ENCODE assay signal across 26 cellular contexts in genomic region chr3:196886175-196886574, GRCh38. TPM values are rescaled to one million over a fixed set of nuclear protein-coding genes. Genes with fewer than 3 reads are reported as not detected.
DNase-seq lines count a peak whose midpoint lies in the region; FAIRE-seq and TF ChIP-seq lines count a peak whose summit lies in the region.
"Had no signal": no experiment of that assay in that cellular context is flagged by ENCODE, and none has a peak within 500 bp of the region (broad histone marks: within the 10 kb centered on the region; RNA-seq: fewer than 3 reads in every experiment).

No MANE protein-coding gene starts in this region.

- no peaks in the 10 kb centered on the region for H3K27me3 ChIP-seq in Peyer's patch
- H3K27me3 ChIP-seq: ascending aorta, cardiac muscle cell, pancreas, upper lobe of right lung had no signal

- no peak for TF ChIP-seq CTCF in Peyer's patch (IDR thresholded peaks at IDR 0.05)

- no peaks in the 10 kb centered on the region for H3K4me1 ChIP-seq in Peyer's patch
- H3K4me1 ChIP-seq: ascending aorta, pancreas, upper lobe of right lung had no signal

- peak; percentile 18 for DNase-seq in activated naive CD4-positive, alpha-beta T cell treated with anti-CD3 and anti-CD28 coated beads for 36 hours
- DNase-seq in activated naive CD4-positive, alpha-beta T cell treated with Interleukin-2 at 50 U/mL for 16 hours = no peak
- DNase-seq in H54 (ENCODE audit: insufficient read length, low spot score) (no peak), Peyer's patch (no peak), NCI-H345 (lab: John Stamatoyannopoulos, UW) (no peak)
- peak; percentile 32 to 37 for DNase-seq in activated T-cell treated with anti-CD3 and anti-CD28 coated beads, Interleukin-2, amount 50 U/mL, for 48 hours
- DNase-seq in stimulated activated CD8-positive, alpha-beta memory T cell treated with anti-CD3 and anti-CD28 coated beads, Interleukin-4, amount 100 ng/mL, for 48 hours = peak; percentile 32
- DNase-seq: activated CD4-positive, alpha-beta T cell treated with anti-CD3 and anti-CD28 coated beads, Interleukin-2, amount 10 ng/mL, durations not matched to agents 7 days and 5 days; DND-41; effector memory CD4-positive, alpha-beta T cell; erythroblast; head of caudate nucleus; NCI-H2029; NCI-H69; pancreas; retina; RPMI8226; stimulated activated CD4-positive, alpha-beta T cell treated with anti-CD3 and anti-CD28 coated beads, Interleukin-2, amount 100 ng/mL, for 24 hours; upper lobe of right lung had no signal

- H3K36me3 Mint-ChIP-seq in activated naive CD4-positive, alpha-beta T cell treated with anti-CD3 and anti-CD28 coated beads for 36 hours (ENCODE audit: low read depth) = peaks cover 8% of the 10 kb centered on the region

- peak overlapping the region; percentile 46 for H3K27ac Mint-ChIP-seq in activated naive CD4-positive, alpha-beta T cell treated with anti-CD3 and anti-CD28 coated beads for 36 hours
- H3K27ac Mint-ChIP-seq: activated CD4-positive, alpha-beta T cell treated with anti-CD3 and anti-CD28 coated beads, Interleukin-2, amount 10 ng/mL, durations not matched to agents 7 days and 5 days; activated naive CD4-positive, alpha-beta T cell treated with anti-CD3 and anti-CD28 coated beads, Interleukin-2, amount 50 U/mL, for 24 hours; nephron; T-helper 1 cell treated with Interleukin-12 subunit alpha and Interleukin-12 subunit beta and Interleukin-4 antibody, amounts not matched to agents 30 μg/mL and 1 μg/mL, for 36 hours had no signal

- no peak overlapping the region for H3K4me3 Mint-ChIP-seq in activated naive CD4-positive, alpha-beta T cell treated with anti-CD3 and anti-CD28 coated beads for 36 hours
- H3K4me3 Mint-ChIP-seq: activated CD4-positive, alpha-beta T cell treated with anti-CD3 and anti-CD28 coated beads, Interleukin-2, amount 10 ng/mL, durations not matched to agents 7 days and 5 days; activated naive CD4-positive, alpha-beta T cell treated with anti-CD3 and anti-CD28 coated beads, Interleukin-2, amount 50 U/mL, for 24 hours; nephron; T-helper 1 cell treated with Interleukin-12 subunit alpha and Interleukin-12 subunit beta and Interleukin-4 antibody, amounts not matched to agents 30 μg/mL and 1 μg/mL, for 36 hours had no signal

- intact Hi-C loops in activated naive CD4-positive, alpha-beta T cell treated with anti-CD3 and anti-CD28 coated beads for 36 hours (cut with micrococcal nuclease) = no loop called here

- H3K4me1 Mint-ChIP-seq in activated naive CD4-positive, alpha-beta T cell treated with anti-CD3 and anti-CD28 coated beads for 36 hours (ENCODE audit: low read depth) = peaks cover 37% of the 10 kb centered on the region

- TF ChIP-seq POLR2A in H54 (IDR thresholded peaks at IDR 0.05; ENCODE audit: low read depth, low read length) (no peak), Peyer's patch (IDR thresholded peaks at IDR 0.05) (no peak)

- no peaks in the 10 kb centered on the region for H3K27me3 Mint-ChIP-seq in activated naive CD4-positive, alpha-beta T cell treated with anti-CD3 and anti-CD28 coated beads for 36 hours (ENCODE audit: low read depth)
- H3K27me3 Mint-ChIP-seq: activated CD4-positive, alpha-beta T cell treated with anti-CD3 and anti-CD28 coated beads, Interleukin-2, amount 10 ng/mL, durations not matched to agents 7 days and 5 days; activated naive CD4-positive, alpha-beta T cell treated with anti-CD3 and anti-CD28 coated beads, Interleukin-2, amount 50 U/mL, for 24 hours had no signal

- H3K9me3 Mint-ChIP-seq in activated naive CD4-positive, alpha-beta T cell treated with anti-CD3 and anti-CD28 coated beads for 36 hours = no peaks in the 10 kb centered on the region
- H3K9me3 Mint-ChIP-seq: activated CD4-positive, alpha-beta T cell treated with anti-CD3 and anti-CD28 coated beads, Interleukin-2, amount 10 ng/mL, durations not matched to agents 7 days and 5 days; activated naive CD4-positive, alpha-beta T cell treated with anti-CD3 and anti-CD28 coated beads, Interleukin-2, amount 50 U/mL, for 24 hours; nephron; T-helper 1 cell treated with Interleukin-12 subunit alpha and Interleukin-12 subunit beta and Interleukin-4 antibody, amounts not matched to agents 30 μg/mL and 1 μg/mL, for 36 hours had no signal

- H3K27ac ChIP-seq in Peyer's patch = no peak overlapping the region
- H3K27ac ChIP-seq: ascending aorta, cardiac muscle cell, coronary artery, pancreas, upper lobe of right lung had no signal

- H3K4me3 ChIP-seq in Peyer's patch = no peak overlapping the region
- H3K4me3 ChIP-seq: ascending aorta, cardiac muscle cell, coronary artery, pancreas, skin epidermis, upper lobe of right lung had no signal

- peaks cover 0 to 34% (median 0%) of the 10 kb centered on the region in 3 donors for H3K36me3 ChIP-seq in Peyer's patch
- H3K36me3 ChIP-seq: cardiac muscle cell had no signal

- no peaks in the 10 kb centered on the region for H3K9me3 ChIP-seq in Peyer's patch
- H3K9me3 ChIP-seq: ascending aorta, pancreas, upper lobe of right lung had no signal

- peak; percentile 23 for FAIRE-seq in H54 (lab: Jason Lieb, UNC)
- FAIRE-seq: pancreas had no signal

- CTCF ChIA-PET in activated naive CD4-positive, alpha-beta T cell treated with anti-CD3 and anti-CD28 coated beads for 36 hours (lab: Charles Lee) = interaction anchor here (0.7 to 1.1 kb wide), 3 partner anchors 12 to 143 kb away, joined by 3 to 4 read pairs (median 3); partner anchors contain the start of gene MELTF

RNA-seq across cellular contexts. Expression of gene SENP5, which starts 18.5 kb away (rescaled TPM):
- total RNA-seq in activated naive CD4-positive, alpha-beta T cell treated with anti-CD3 and anti-CD28 coated beads for 36 hours = 10 to 100 TPM; 24.1 to 24.4 TPM
- 10 to 100 TPM; 29.6 to 75.1 (median 36.9) TPM for total RNA-seq in Peyer's patch

RNA-seq across cellular contexts. Expression of gene NCBP2, which starts 56.2 kb away (rescaled TPM):
- total RNA-seq in activated naive CD4-positive, alpha-beta T cell treated with anti-CD3 and anti-CD28 coated beads for 36 hours = 10 to 100 TPM; 91.7 to 98.3 TPM
- total RNA-seq in Peyer's patch = 10 to 100 TPM; 21.7 to 61.1 (median 31.8) TPM

Comparison
In these comparisons a context has a peak if more than half of its experiments do, and no peak if none do; other contexts are left out.
1. DNase-seq: peak in activated naive CD4-positive, alpha-beta T cell treated with anti-CD3 and anti-CD28 coated beads for 36 hours (single experiment), activated T-cell treated with anti-CD3 and anti-CD28 coated beads, Interleukin-2, amount 50 U/mL, for 48 hours (2 of 2) and stimulated activated CD8-positive, alpha-beta memory T cell treated with anti-CD3 and anti-CD28 coated beads, Interleukin-4, amount 100 ng/mL, for 48 hours (single experiment); none in activated naive CD4-positive, alpha-beta T cell treated with Interleukin-2 at 50 U/mL for 16 hours (single experiment), H54 (single experiment), Peyer's patch (0 of 3) and NCI-H345 (single experiment).